Comparison of ENCODE assay signal across 8 cellular contexts in the genomic region with DNA sequence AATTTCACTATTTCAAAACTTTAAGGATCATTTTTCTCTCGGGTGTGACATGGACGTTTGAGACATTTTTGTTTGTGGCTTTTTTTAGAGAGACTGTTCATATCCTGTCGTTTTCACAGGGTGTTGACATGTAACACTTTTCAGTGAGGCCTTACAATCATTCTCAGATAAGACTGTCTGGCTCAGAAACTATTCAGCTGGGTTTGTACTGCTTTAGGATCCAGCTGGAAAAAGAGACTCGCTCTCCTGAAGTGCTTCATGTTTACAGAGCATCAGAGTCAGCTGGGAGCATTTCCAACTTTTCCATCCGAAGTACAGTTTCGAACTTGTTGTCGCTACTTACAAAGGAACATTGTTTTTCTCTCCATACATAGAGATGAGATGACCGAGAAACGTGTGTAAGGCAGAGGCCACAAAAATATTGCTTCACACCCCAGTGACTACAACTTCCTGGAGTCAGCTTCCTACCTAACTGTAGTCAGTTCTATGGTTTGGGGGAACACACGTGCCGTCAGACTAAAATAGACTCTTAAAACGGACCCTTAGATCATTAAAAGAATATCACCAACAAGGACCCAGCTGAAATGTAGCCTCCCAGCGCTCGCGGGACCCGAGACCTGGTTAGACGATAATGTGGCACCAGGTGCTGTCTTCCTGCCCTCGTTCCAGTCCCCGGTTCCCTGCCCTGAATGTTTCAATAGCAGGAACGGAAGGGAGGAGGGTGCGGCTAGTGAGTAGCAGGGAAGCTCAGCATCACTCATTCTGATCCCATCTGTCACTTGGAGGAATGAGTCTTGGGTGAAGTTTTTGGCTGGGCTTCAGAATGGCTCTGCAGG.
DNase-seq lines count a peak whose midpoint lies in the region; ATAC-seq, FAIRE-seq and TF ChIP-seq lines count a peak whose summit lies in the region.

No MANE protein-coding gene starts in this region.

- H3K4me2 ChIP-seq in BLaER1 (peak overlapping the region; percentile 93), keratinocyte (ENCODE audit: control insufficient read depth, extremely low read depth, insufficient read depth, low read depth, low read length) (peak overlapping the region; percentile 96)

- peak; percentile 17 for ATAC-seq in GM19397 (IDR thresholded peaks at IDR 0.05; ENCODE audit: unreplicated experiment)
- peak; percentile 38 for ATAC-seq in activated naive CD8-positive, alpha-beta T cell treated with anti-CD3 and anti-CD28 coated beads, Interleukin-2, amount 10 ng/mL, durations not matched to agents 7 days and 5 days (ENCODE audit: low read depth)

- CTCF ChIA-PET in GM10248 (lab: Yijun Ruan, JAX) = interaction anchor here (0.6 to 10.2 kb wide), 8 partner anchors 10 to 329 kb away, joined by 3 to 132 read pairs (median 8); no protein-coding TSS in a partner anchor

- H3K9me3 ChIP-seq in BLaER1 (no peaks in the 10 kb centered on the region), keratinocyte (ENCODE audit: control insufficient read depth, low read depth, low read length) (no peaks in the 10 kb centered on the region)

- peaks cover 40% of the 10 kb centered on the region for H3K79me2 ChIP-seq in keratinocyte (ENCODE audit: control insufficient read depth, insufficient read depth, low read length)

- POLR2A ChIA-PET in activated naive CD8-positive, alpha-beta T cell treated with anti-CD3 and anti-CD28 coated beads, Interleukin-2, amount 10 ng/mL, durations not matched to agents 7 days and 5 days (lab: Charles Lee) = interaction anchor here (0.7 to 3.6 kb wide), 11 partner anchors 9 to 133 kb away, joined by 3 to 125 read pairs (median 5); a partner anchor contains a TSS
- POLR2A ChIA-PET in GM10248 (lab: Yijun Ruan, JAX) = interaction anchor here (1.2 kb wide), 1 partner anchor 15 kb away, joined by 4 read pairs; no protein-coding TSS in a partner anchor

- DNase-seq in KBM-7 (peak; percentile 69), keratinocyte (ENCODE audit: low read depth, low spot score) (peak; percentile 89), superior temporal gyrus (ENCODE audit: extremely low spot score) (peak; percentile 43), GM10248 (ENCODE audit: extremely low spot score) (no peak), NCI-H82 (lab: John Stamatoyannopoulos, UW) (no peak)
- no peak for DNase-seq in activated naive CD8-positive, alpha-beta T cell treated with anti-CD3 and anti-CD28 coated beads, Interleukin-2, amount 10 ng/mL, durations not matched to agents 7 days and 5 days

- H3K36me3 ChIP-seq in BLaER1 (peaks cover 38% of the 10 kb centered on the region), keratinocyte (ENCODE audit: control insufficient read depth in 2 of 2, extremely low read depth in 1 of 2, insufficient read depth in 2 of 2, low read length in 2 of 2) (peaks cover 15 to 28% of the 10 kb centered on the region in 2 experiments)

- H3K27me3 ChIP-seq in BLaER1 (no peaks in the 10 kb centered on the region), keratinocyte (ENCODE audit: control insufficient read depth, extremely low read depth, insufficient read depth, low read length) (no peaks in the 10 kb centered on the region)

- FAIRE-seq in keratinocyte (lab: Jason Lieb, UNC) = peak; percentile 95

- no peak for TF ChIP-seq CTCF in keratinocyte (optimal IDR thresholded peaks at IDR 0.05 in 1 of 3, IDR thresholded peaks at IDR 0.05 in 1 of 3, conservative IDR thresholded peaks at IDR 0.05 in 1 of 3; ENCODE audit: extremely low read depth in 1 of 3, insufficient read depth in 2 of 3, low read length in 3 of 3)
- TF ChIP-seq CTCF in GM10248 (IDR thresholded peaks at IDR 0.05; ENCODE audit: control extremely low read depth, extremely low read depth, low read depth, missing control alignments) = no peak

- H3K36me3 Mint-ChIP-seq in activated naive CD8-positive, alpha-beta T cell treated with anti-CD3 and anti-CD28 coated beads, Interleukin-2, amount 10 ng/mL, durations not matched to agents 7 days and 5 days = peaks cover 22% of the 10 kb centered on the region

- peak overlapping the region; percentile 73 for H2AFZ ChIP-seq in keratinocyte (ENCODE audit: control insufficient read depth, low read length)

- peak overlapping the region; percentile 85 for H3K4me3 ChIP-seq in BLaER1
- peak overlapping the region; percentile 62 to 96 (median 94) for H3K4me3 ChIP-seq in keratinocyte (ENCODE audit: control insufficient read depth in 2 of 3, extremely low read depth in 1 of 3, insufficient read depth in 2 of 3, low read depth in 1 of 3, low read length in 3 of 3)

- in situ Hi-C loops in KBM-7 (cut with MboI; ENCODE audit: low pct_unique_long_range_greater_than_20kb, low sequenced_read_pairs) = no loop called here

- H3K4me1 ChIP-seq in BLaER1 (peaks cover 77% of the 10 kb centered on the region), keratinocyte (ENCODE audit: control insufficient read depth, extremely low read depth, insufficient read depth, low read length) (peaks cover 31% of the 10 kb centered on the region)

- peak overlapping the region; percentile 90 for H3K27ac ChIP-seq in BLaER1
- H3K27ac ChIP-seq in keratinocyte (ENCODE audit: control insufficient read depth, insufficient read depth, low read length) = peak overlapping the region; percentile 97

- H3K9me1 ChIP-seq in keratinocyte (ENCODE audit: control insufficient read depth, extremely low read depth, insufficient read depth, low read length) = peaks cover 3% of the 10 kb centered on the region

- H3K9me3 Mint-ChIP-seq in activated naive CD8-positive, alpha-beta T cell treated with anti-CD3 and anti-CD28 coated beads, Interleukin-2, amount 10 ng/mL, durations not matched to agents 7 days and 5 days = no peaks in the 10 kb centered on the region

- H3K27me3 Mint-ChIP-seq in activated naive CD8-positive, alpha-beta T cell treated with anti-CD3 and anti-CD28 coated beads, Interleukin-2, amount 10 ng/mL, durations not matched to agents 7 days and 5 days = no peaks in the 10 kb centered on the region

- peak overlapping the region; percentile 95 for H3K27ac Mint-ChIP-seq in activated naive CD8-positive, alpha-beta T cell treated with anti-CD3 and anti-CD28 coated beads, Interleukin-2, amount 10 ng/mL, durations not matched to agents 7 days and 5 days

- H3K4me1 Mint-ChIP-seq in activated naive CD8-positive, alpha-beta T cell treated with anti-CD3 and anti-CD28 coated beads, Interleukin-2, amount 10 ng/mL, durations not matched to agents 7 days and 5 days = peaks cover 33% of the 10 kb centered on the region

- dilution Hi-C loops in keratinocyte (cut with MboI; ENCODE audit: extremely low pct_ligation_motif_present, low sequenced_read_pairs) = no loop called here

- H3K9ac ChIP-seq in BLaER1 = peak overlapping the region; percentile 92
- H3K9ac ChIP-seq in keratinocyte (ENCODE audit: control insufficient read depth, extremely low read depth, insufficient read depth, low read length) = peak overlapping the region; percentile 95

- H3K4me3 Mint-ChIP-seq in activated naive CD8-positive, alpha-beta T cell treated with anti-CD3 and anti-CD28 coated beads, Interleukin-2, amount 10 ng/mL, durations not matched to agents 7 days and 5 days = peak overlapping the region; percentile 91

- H4K20me1 ChIP-seq in BLaER1 (peaks cover 32% of the 10 kb centered on the region), keratinocyte (ENCODE audit: control insufficient read depth, extremely low read depth, insufficient read depth, low read length) (no peaks in the 10 kb centered on the region)

Comparison
In these comparisons a context has a peak if more than half of its experiments do, and no peak if none do; other contexts are left out.
1. DNase-seq: peak in KBM-7 (single experiment), keratinocyte (single experiment) and superior temporal gyrus (single experiment); none in activated naive CD8-positive, alpha-beta T cell treated with anti-CD3 and anti-CD28 coated beads, Interleukin-2, amount 10 ng/mL, durations not matched to agents 7 days and 5 days (single experiment), GM10248 (single experiment) and NCI-H82 (single experiment).